Comparison of ENCODE assay signal across 10 cellular contexts in genomic region chr19:42276821-42277220, GRCh38. TPM values are rescaled to one million over a fixed set of nuclear protein-coding genes. Genes with fewer than 3 reads are reported as not detected.
A peak's percentile ranks its signal among the peaks of the same experiment; 100 is the strongest.
DNase-seq lines count a peak whose midpoint lies in the region; ATAC-seq and TF ChIP-seq lines count a peak whose summit lies in the region.
"Had no signal": no experiment of that assay in that cellular context is flagged by ENCODE, and none has a peak within 500 bp of the region (broad histone marks: within the 10 kb centered on the region; RNA-seq: fewer than 3 reads in every experiment).

No MANE protein-coding gene starts in this region.

- no peaks in the 10 kb centered on the region for H3K27me3 ChIP-seq in OCI-LY3 (ENCODE audit: low read depth, low read length)
- H3K27me3 ChIP-seq: pancreas had no signal

- DNase-seq in activated CD4-positive, alpha-beta T cell treated with anti-CD3 and anti-CD28 coated beads, Interleukin-2, amount 10 ng/mL, durations not matched to agents 24 days and 14 days: no peak
- no peak for DNase-seq in activated CD4-positive, alpha-beta T cell treated with anti-CD3 and anti-CD28 coated beads for 4 hours
- DNase-seq in coronary artery (ENCODE audit: low spot score) (no peak), NCI-H2196 treated with DMSO at 0.1 percent for 48 hours (lab: John Stamatoyannopoulos, UW; ENCODE audit: unreplicated experiment) (no peak), globus pallidus (ENCODE audit: low spot score) (no peak)
- peak; percentile 47 for DNase-seq in stimulated activated CD8-positive, alpha-beta memory T cell treated with anti-CD3 and anti-CD28 coated beads, Interleukin-4, amount 100 ng/mL, for 48 hours
- DNase-seq: NCI-H526 treated with DMSO at 0.1 percent for 48 hours had no signal

- no peak overlapping the region for H3K4me3 ChIP-seq in OCI-LY3 (ENCODE audit: low read length)
- H3K4me3 ChIP-seq in coronary artery: no peak overlapping the region
- H3K4me3 ChIP-seq: pancreas had no signal

- H3K4me3 Mint-ChIP-seq in activated CD4-positive, alpha-beta T cell treated with anti-CD3 and anti-CD28 coated beads, Interleukin-2, amount 10 ng/mL, durations not matched to agents 24 days and 14 days: no peak overlapping the region

- peaks cover 42% of the 10 kb centered on the region for H3K4me1 Mint-ChIP-seq in activated CD4-positive, alpha-beta T cell treated with anti-CD3 and anti-CD28 coated beads, Interleukin-2, amount 10 ng/mL, durations not matched to agents 24 days and 14 days

- no peak overlapping the region for H2AFZ ChIP-seq in OCI-LY3 (ENCODE audit: low read depth, low read length)

- H3K9me3 Mint-ChIP-seq in activated CD4-positive, alpha-beta T cell treated with anti-CD3 and anti-CD28 coated beads, Interleukin-2, amount 10 ng/mL, durations not matched to agents 24 days and 14 days: no peaks in the 10 kb centered on the region

- peaks cover 17% of the 10 kb centered on the region for H3K36me3 ChIP-seq in OCI-LY3 (replicated peaks; ENCODE audit: low read depth, low read length)

- H4K20me1 ChIP-seq in OCI-LY3 (ENCODE audit: insufficient read depth, low read length): no peaks in the 10 kb centered on the region

- H3K4me2 ChIP-seq in OCI-LY3 (ENCODE audit: low read length): peak overlapping the region; percentile 14

- H3K27ac ChIP-seq in OCI-LY3 (ENCODE audit: low read length) (peak overlapping the region; percentile 26; the same call in 1 of the 2 replicates), coronary artery (peak overlapping the region; percentile 98 to 100)

- H3K27ac Mint-ChIP-seq in activated CD4-positive, alpha-beta T cell treated with anti-CD3 and anti-CD28 coated beads, Interleukin-2, amount 10 ng/mL, durations not matched to agents 24 days and 14 days: peak overlapping the region; percentile 76

- peaks cover 7% of the 10 kb centered on the region; the same call in 1 of the 2 replicates for H3K79me2 ChIP-seq in OCI-LY3 (ENCODE audit: low read length)

- peaks cover 30% of the 10 kb centered on the region for H3K4me1 ChIP-seq in OCI-LY3 (ENCODE audit: low read length)

- intact Hi-C loops in activated CD4-positive, alpha-beta T cell treated with anti-CD3 and anti-CD28 coated beads, Interleukin-2, amount 10 ng/mL, durations not matched to agents 24 days and 14 days (cut with micrococcal nuclease): no loop called here

- no peak for TF ChIP-seq CTCF in OCI-LY3 (IDR thresholded peaks at IDR 0.05; ENCODE audit: low read depth, low read length)
- TF ChIP-seq CTCF in coronary artery (IDR thresholded peaks at IDR 0.05): no peak

- H3K9me3 ChIP-seq in OCI-LY3 (ENCODE audit: insufficient read depth, low read length): no peaks in the 10 kb centered on the region
- H3K9me3 ChIP-seq: pancreas had no signal

- no peak for ATAC-seq in HG02840 (IDR thresholded peaks at IDR 0.05; ENCODE audit: low FRiP score, unreplicated experiment)
- ATAC-seq: pancreas had no signal

- H3K9ac ChIP-seq in OCI-LY3 (ENCODE audit: low read length): no peak overlapping the region

- H3K27me3 Mint-ChIP-seq in activated CD4-positive, alpha-beta T cell treated with anti-CD3 and anti-CD28 coated beads, Interleukin-2, amount 10 ng/mL, durations not matched to agents 24 days and 14 days: no peaks in the 10 kb centered on the region

- peaks cover 32% of the 10 kb centered on the region for H3K36me3 Mint-ChIP-seq in activated CD4-positive, alpha-beta T cell treated with anti-CD3 and anti-CD28 coated beads, Interleukin-2, amount 10 ng/mL, durations not matched to agents 24 days and 14 days (ENCODE audit: low read depth)

RNA-seq across cellular contexts. Expression of gene CIC, which starts 7.8 kb away (rescaled TPM):
- 61.2 and 65.6 TPM in 2 replicates for total RNA-seq in activated CD4-positive, alpha-beta T cell treated with anti-CD3 and anti-CD28 coated beads, Interleukin-2, amount 10 ng/mL, durations not matched to agents 24 days and 14 days

RNA-seq across cellular contexts. Expression of gene ERF, which starts 21.9 kb away (rescaled TPM):
- 71.6 and 82.3 TPM in 2 replicates for total RNA-seq in activated CD4-positive, alpha-beta T cell treated with anti-CD3 and anti-CD28 coated beads, Interleukin-2, amount 10 ng/mL, durations not matched to agents 24 days and 14 days

RNA-seq across cellular contexts. Expression of gene PRR19, which starts 25.1 kb away (rescaled TPM):
- total RNA-seq in activated CD4-positive, alpha-beta T cell treated with anti-CD3 and anti-CD28 coated beads, Interleukin-2, amount 10 ng/mL, durations not matched to agents 24 days and 14 days: 1.3 and 1.6 TPM in 2 replicates

RNA-seq across cellular contexts. Expression of gene PAFAH1B3, which starts 25.6 kb away (rescaled TPM):
- 49.1 and 50.4 TPM in 2 replicates for total RNA-seq in activated CD4-positive, alpha-beta T cell treated with anti-CD3 and anti-CD28 coated beads, Interleukin-2, amount 10 ng/mL, durations not matched to agents 24 days and 14 days

RNA-seq across cellular contexts. Expression of gene GSK3A, which starts 34.4 kb away (rescaled TPM):
- total RNA-seq in activated CD4-positive, alpha-beta T cell treated with anti-CD3 and anti-CD28 coated beads, Interleukin-2, amount 10 ng/mL, durations not matched to agents 24 days and 14 days: 50.7 and 52.6 TPM in 2 replicates
